26 cellular contexts compared by ENCODE assay signal in the genomic region with DNA sequence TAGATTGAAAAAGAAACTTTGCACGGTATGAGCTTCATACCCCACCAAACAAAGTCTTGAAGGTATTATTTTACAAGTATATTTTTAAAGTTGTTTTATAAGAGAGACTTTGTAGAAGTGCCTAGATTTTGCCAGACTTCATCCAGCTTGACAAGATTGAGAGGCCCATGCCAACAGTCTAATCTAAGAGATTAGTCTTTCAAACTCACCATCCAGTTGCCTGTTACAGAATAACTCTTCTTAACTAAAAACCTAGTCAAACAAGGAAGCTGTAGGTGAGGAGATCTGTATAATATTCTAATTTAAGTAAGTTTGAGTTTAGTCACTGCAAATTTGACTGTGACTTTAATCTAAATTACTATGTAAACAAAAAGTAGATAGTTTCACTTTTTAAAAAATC. TPM values are rescaled to one million over a fixed set of nuclear protein-coding genes. Genes with fewer than 3 reads are reported as not detected.
A peak's percentile ranks its signal among the peaks of the same experiment; 100 is the strongest.
DNase-seq lines count a peak whose midpoint lies in the region; ATAC-seq, FAIRE-seq and TF ChIP-seq lines count a peak whose summit lies in the region.
"Had no signal": no experiment of that assay in that cellular context is flagged by ENCODE, and none has a peak within 500 bp of the region (broad histone marks: within the 10 kb centered on the region; RNA-seq: fewer than 3 reads in every experiment).

No MANE protein-coding gene starts in this region.

- peak overlapping the region; percentile 61 for H2BK5ac ChIP-seq in IMR-90 (ENCODE audit: low read depth, low read length, poor library complexity, severe bottlenecking)

- H3K27me3 ChIP-seq in IMR-90 (ENCODE audit: control insufficient read depth, insufficient read depth, low read length) (no peaks in the 10 kb centered on the region), SJSA1 (replicated peaks) (no peaks in the 10 kb centered on the region), hepatocyte (no peaks in the 10 kb centered on the region)
- H3K27me3 ChIP-seq: BE2C, BLaER1 had no signal

- no peak overlapping the region for H3K4me3 Mint-ChIP-seq in osteocyte (ENCODE audit: unreplicated experiment)
- H3K4me3 Mint-ChIP-seq: CD14-positive monocyte; CD4-positive, alpha-beta memory T cell; CD4-positive, CD25-positive, alpha-beta regulatory T cell; CD8-positive, alpha-beta memory T cell had no signal

- H3K4me2 ChIP-seq in IMR-90 (ENCODE audit: low read depth, low read length) (no peak overlapping the region), hepatocyte (no peak overlapping the region)
- H3K4me2 ChIP-seq: BLaER1 had no signal

- peaks cover 16% of the 10 kb centered on the region for H3K36me3 ChIP-seq in IMR-90 (ENCODE audit: control insufficient read depth, insufficient read depth, low read length)
- peaks cover 7% of the 10 kb centered on the region; the same call in 1 of the 2 replicates for H3K36me3 ChIP-seq in SJSA1
- no peaks in the 10 kb centered on the region for H3K36me3 ChIP-seq in hepatocyte (replicated peaks; ENCODE audit: insufficient read depth, low read depth)
- H3K36me3 ChIP-seq: BE2C had no signal

- BruUV-seq in IMR-90 (replicated peaks; lab: Mats Ljungman, UMichigan), result no TSS peak

- H4K8ac ChIP-seq in IMR-90 (ENCODE audit: low read depth in 2 of 2, low read length in 2 of 2), result no peak overlapping the region

- no peak overlapping the region for H3K18ac ChIP-seq in IMR-90 (ENCODE audit: low read depth, low read length)

- no peaks in the 10 kb centered on the region for H3K9me3 Mint-ChIP-seq in osteocyte (ENCODE audit: unreplicated experiment)
- H3K9me3 Mint-ChIP-seq: CD4-positive, alpha-beta memory T cell; CD4-positive, CD25-positive, alpha-beta regulatory T cell; CD8-positive, alpha-beta memory T cell had no signal

- in situ Hi-C loops in IMR-90 (cut with MboI; ENCODE audit: low sequenced_read_pairs), result no loop called here

- WGBS in IMR-90 (ENCODE audit: extremely low coverage in 2 of 2, insufficient read length in 1 of 2), 2 experiments, result no CpG with 5 or more reads among the region's 1 CpG
- WGBS in hepatocyte (ENCODE audit: low lambda C conversion rate, missing lambda C conversion rate), result 92% methylated on average over 1 of the region's 1 CpG

- no peak overlapping the region for H3K23ac ChIP-seq in IMR-90 (ENCODE audit: low read depth, low read length)

- dilution Hi-C loops in IMR-90 (cut with HindIII; ENCODE audit: low sequenced_read_pairs, unreplicated experiment), result no loop called here

- H4K20me1 ChIP-seq in IMR-90 (ENCODE audit: insufficient read depth, low read length) (peaks cover 5% of the 10 kb centered on the region; the same call in 1 of the 2 replicates), hepatocyte (ENCODE audit: insufficient read depth, poor library complexity, severe bottlenecking) (no peaks in the 10 kb centered on the region)

- H4K5ac ChIP-seq in IMR-90 (ENCODE audit: low read depth, low read length), result no peak overlapping the region

- no peak overlapping the region for H2AK5ac ChIP-seq in IMR-90 (ENCODE audit: low read depth, low read length)

- no peak overlapping the region for H2BK20ac ChIP-seq in IMR-90 (ENCODE audit: low read depth, low read length)

- H3K9me3 ChIP-seq in IMR-90 (ENCODE audit: control insufficient read depth, insufficient read depth, low read length) (no peaks in the 10 kb centered on the region), SJSA1 (replicated peaks) (no peaks in the 10 kb centered on the region), hepatocyte (ENCODE audit: low read depth) (no peaks in the 10 kb centered on the region)
- H3K9me3 ChIP-seq: BE2C, BLaER1 had no signal

- no peaks in the 10 kb centered on the region for H3K9me2 ChIP-seq in hepatocyte (replicated peaks; ENCODE audit: insufficient read depth)

- no peak overlapping the region for H4K91ac ChIP-seq in IMR-90 (ENCODE audit: insufficient read depth, low read depth, low read length)

- intact Hi-C loops in IMR-90 (cut with micrococcal nuclease), result loop anchor here (10.0 kb wide), 1 partner anchor 413 kb away; no protein-coding TSS in a partner anchor

- no peak for TF ChIP-seq RAD21 in IMR-90 (IDR thresholded peaks at IDR 0.05; ENCODE audit: low read length)

- peaks cover 22% of the 10 kb centered on the region for H3K36me3 Mint-ChIP-seq in osteocyte (ENCODE audit: unreplicated experiment)

- H2BK120ac ChIP-seq in IMR-90 (ENCODE audit: low read depth, low read length), result no peak overlapping the region

- 0 out of 3 replicates have a peak overlapping the region, but pooled peaks have one; percentile 25 for H2BK15ac ChIP-seq in IMR-90 (ENCODE audit: low read depth, low read length)

- peaks cover 19% of the 10 kb centered on the region for H3K4me1 Mint-ChIP-seq in osteocyte (ENCODE audit: unreplicated experiment)

- H3K4me1 ChIP-seq in IMR-90 (ENCODE audit: control insufficient read depth, insufficient read depth, low read length) (peaks cover 5% of the 10 kb centered on the region), SJSA1 (replicated peaks) (peaks cover 44% of the 10 kb centered on the region), hepatocyte (ENCODE audit: insufficient read depth) (peaks cover 6% of the 10 kb centered on the region)

- no peak overlapping the region for H3K27ac ChIP-seq in IMR-90 (ENCODE audit: insufficient read depth, low read length)
- 0 out of 2 replicates have a peak overlapping the region, but pooled peaks have one; percentile 0 for H3K27ac ChIP-seq in SJSA1
- H3K27ac ChIP-seq in hepatocyte, result no peak overlapping the region
- H3K27ac ChIP-seq: BLaER1 had no signal

- no peaks in the 10 kb centered on the region for H3K27me3 Mint-ChIP-seq in osteocyte (ENCODE audit: unreplicated experiment)
- H3K27me3 Mint-ChIP-seq: CD4-positive, alpha-beta memory T cell; CD4-positive, CD25-positive, alpha-beta regulatory T cell; CD8-positive, alpha-beta memory T cell had no signal

- no peak overlapping the region for H3K4ac ChIP-seq in IMR-90 (ENCODE audit: low read depth, low read length)

- DNase-seq in IMR-90 (no peak), SJSA1 (ENCODE audit: low read depth in 1 of 2, low spot score in 2 of 2) (no peak), osteocyte (ENCODE audit: extremely low spot score, unreplicated experiment) (no peak), retina (no peak), hepatocyte (ENCODE audit: low spot score) (no peak)
- no peak for DNase-seq in stimulated activated naive CD4-positive, alpha-beta T cell (lab: John Stamatoyannopoulos, UW)
- DNase-seq: 8988T; ACHN; BE2C; C1 segment of cervical spinal cord; CD4-positive, alpha-beta memory T cell; CD4-positive, CD25-positive, alpha-beta regulatory T cell; CD8-positive, alpha-beta memory T cell; COR-L47; DMS 273 treated with DMSO at 0.1 percent for 48 hours; DMS153; DMS53; DMS79; DND-41; GDM1 had no signal

- no peak for ATAC-seq in IMR-90 (ENCODE audit: low read depth)
- ATAC-seq in HG03039 (IDR thresholded peaks at IDR 0.05; ENCODE audit: unreplicated experiment), result no peak
- ATAC-seq: GM12878 had no signal

- FAIRE-seq in islet of Langerhans (lab: Jason Lieb, UNC), result peak; percentile 70
- FAIRE-seq: GM18507 had no signal

- no peak overlapping the region for H3K56ac ChIP-seq in IMR-90 (ENCODE audit: extremely low read depth, insufficient read depth, low read length)

- H3K4me3 ChIP-seq in IMR-90 (ENCODE audit: insufficient read depth, low read depth, low read length), result no peak overlapping the region
- no peak overlapping the region for H3K4me3 ChIP-seq in SJSA1
- no peak overlapping the region for H3K4me3 ChIP-seq in hepatocyte
- H3K4me3 ChIP-seq: BLaER1, GM12878 had no signal

- peak overlapping the region; percentile 63; the same call in 1 of the 2 replicates for H3K14ac ChIP-seq in IMR-90 (replicated peaks; ENCODE audit: low read depth, low read length)

- H2AFZ ChIP-seq in IMR-90 (replicated peaks; ENCODE audit: low read length, poor library complexity), result no peak overlapping the region
- no peak overlapping the region for H2AFZ ChIP-seq in hepatocyte

- H3K79me1 ChIP-seq in IMR-90 (ENCODE audit: low read depth in 1 of 2, low read length in 2 of 2), result peaks cover 18 to 32% of the 10 kb centered on the region in 2 experiments; a peak in 3 of 4 replicates

- no peaks in the 10 kb centered on the region for H3K79me2 ChIP-seq in hepatocyte

- CTCF ChIA-PET in IMR-90 (lab: Yijun Ruan, JAX), result no interaction called here

- POLR2A ChIA-PET in IMR-90 (lab: Charles Lee; ENCODE audit: unreplicated experiment), result interaction anchor here (0.6 kb wide), 1 partner anchor 227 kb away, joined by 3 read pairs; no protein-coding TSS in a partner anchor

- peak overlapping the region; percentile 50 for H3K27ac Mint-ChIP-seq in osteocyte (ENCODE audit: unreplicated experiment)
- H3K27ac Mint-ChIP-seq: CD14-positive monocyte; CD4-positive, alpha-beta memory T cell; CD4-positive, CD25-positive, alpha-beta regulatory T cell; CD8-positive, alpha-beta memory T cell had no signal

- peaks cover 12% of the 10 kb centered on the region; the same call in 1 of the 2 replicates for H3K9me1 ChIP-seq in IMR-90 (ENCODE audit: insufficient read depth, low read length)

- no peak for TF ChIP-seq CTCF in IMR-90 (conservative IDR thresholded peaks at IDR 0.05; ENCODE audit: low read depth, low read length)
- no peak for TF ChIP-seq CTCF in osteocyte (IDR thresholded peaks at IDR 0.05)
- no peak for TF ChIP-seq CTCF in hepatocyte (IDR thresholded peaks at IDR 0.05; ENCODE audit: poor library complexity)

- no peak for TF ChIP-seq POLR2A in IMR-90 (IDR thresholded peaks at IDR 0.05; ENCODE audit: low read depth, low read length)

- no peak overlapping the region for H2AK9ac ChIP-seq in IMR-90 (replicated peaks; ENCODE audit: low read depth, low read length, poor library complexity)

- H3K9ac ChIP-seq in IMR-90 (ENCODE audit: low read depth, low read length), result no peak overlapping the region
- H3K9ac ChIP-seq: BLaER1 had no signal

TF ChIP-seq in IMR-90, 13 proteins besides CTCF, POLR2A, EP300 and RAD21 (continues in another document):
- TF ChIP-seq BHLHE40 (IDR thresholded peaks at IDR 0.05; ENCODE audit: low read depth, low read length) (no peak), MAZ (IDR thresholded peaks at IDR 0.05; ENCODE audit: borderline replicate concordance, low read depth, low read length) (no peak), CEBPB (IDR thresholded peaks at IDR 0.05; ENCODE audit: low read depth, low read length) (no peak)

RNA-seq across cellular contexts. Expression of a gene that starts 41.9 kb away (rescaled TPM):
- total RNA-seq in IMR-90 (2012; rRNA removed) (21.0 and 28.9 TPM in 2 replicates), osteocyte (26.3 and 27.9 TPM in 2 replicates), hepatocyte (36.8 and 41.9 TPM in 2 replicates)
- polyA plus RNA-seq in IMR-90 (2012; rRNA removed) (5.5 and 6.4 TPM in 2 replicates), hepatocyte (10.3 and 12.1 TPM in 2 replicates)
- polyA plus RNA-seq in IMR-90 (2012; cell fraction: cytosol; rRNA removed), result 1.3 and 2.1 TPM in 2 replicates
- 1.4 and 6.4 TPM in 2 replicates for polyA plus RNA-seq in IMR-90 (2012; cell fraction: nucleus; rRNA removed; ENCODE audit: low replicate concordance)
- total RNA-seq in SJSA1 (2014; rRNA removed; shearing (Covaris generic)), result 23.4 and 42.9 TPM in 2 replicates
